In genomic region chr3:169744332-169745054, GRCh38 we compare ENCODE assay signal across 8 cellular contexts. TPM values are rescaled to one million over a fixed set of nuclear protein-coding genes. Genes with fewer than 3 reads are reported as not detected.
DNase-seq lines count a peak whose midpoint lies in the region; ATAC-seq, FAIRE-seq and TF ChIP-seq lines count a peak whose summit lies in the region.

No MANE protein-coding gene starts in this region.

- no peaks in the 10 kb centered on the region for H3K36me3 ChIP-seq in gastroesophageal sphincter

- ATAC-seq in GM18861 (IDR thresholded peaks at IDR 0.05; ENCODE audit: unreplicated experiment) (peak; percentile 58), gastroesophageal sphincter (no peak), HG03135 (IDR thresholded peaks at IDR 0.05; ENCODE audit: unreplicated experiment) (no peak)

- no peaks in the 10 kb centered on the region for H3K9me3 ChIP-seq in gastroesophageal sphincter

- TF ChIP-seq POLR2A in gastroesophageal sphincter (IDR thresholded peaks at IDR 0.05) = no peak

- TF ChIP-seq EP300 in gastroesophageal sphincter (IDR thresholded peaks at IDR 0.05) = no peak

- TF ChIP-seq CTCF in RWPE1 (conservative IDR thresholded peaks at IDR 0.05; ENCODE audit: low read depth) = peak; percentile 62
- peak; percentile 36 to 61 (median 52) for TF ChIP-seq CTCF in gastroesophageal sphincter (IDR thresholded peaks at IDR 0.05)

- no peak overlapping the region for H3K4me3 ChIP-seq in gastroesophageal sphincter

- H3K27me3 ChIP-seq in gastroesophageal sphincter = no peaks in the 10 kb centered on the region

- WGBS in gastroesophageal sphincter (ENCODE audit: low coverage in 1 of 2), 2 donors = 38 to 91% methylated on average over 1 of the region's 1 CpG

- H3K27ac ChIP-seq in RWPE1 (no peak overlapping the region), gastroesophageal sphincter (no peak overlapping the region)

- peaks cover 0 to 5% (median 0%) of the 10 kb centered on the region in 3 donors for H3K4me1 ChIP-seq in gastroesophageal sphincter

- POLR2A ChIA-PET in RWPE1 (lab: Yijun Ruan, JAX; ENCODE audit: low non-redundant PET) = no interaction called here

- CTCF ChIA-PET in RWPE1 (lab: Yijun Ruan, JAX) = interaction anchor here (0.5 to 1.2 kb wide), 6 partner anchors 75 to 917 kb away, joined by 3 to 6 read pairs (median 4); no protein-coding TSS in a partner anchor

- peak; percentile 91 for FAIRE-seq in A204.1 (lab: Jason Lieb, UNC)

- DNase-seq in RWPE1 (ENCODE audit: low spot score) (no peak), inferior parietal cortex (ENCODE audit: extremely low spot score) (no peak), Ammon's horn (ENCODE audit: low spot score) (no peak), NCI-H345 treated with DMSO at 0.1 percent for 48 hours (lab: John Stamatoyannopoulos, UW; ENCODE audit: unreplicated experiment) (no peak)

RNA-seq across cellular contexts. Expression of gene TERC, which starts 20.4 kb away (rescaled TPM):
- total RNA-seq in gastroesophageal sphincter = 10 to 100 TPM; 25.5 to 97.1 (median 38.6) TPM

RNA-seq across cellular contexts. Expression of gene ACTRT3, which starts 24.9 kb away (rescaled TPM):
- 1 to 10 TPM; 1.8 to 5.1 (median 4.5) TPM for total RNA-seq in gastroesophageal sphincter

RNA-seq across cellular contexts. Expression of gene MYNN, which starts 28.7 kb away (rescaled TPM):
- 10 to 100 TPM; 13.3 to 32.8 (median 19.5) TPM for total RNA-seq in gastroesophageal sphincter
